11 cellular contexts compared by ENCODE assay signal in the genomic region with DNA sequence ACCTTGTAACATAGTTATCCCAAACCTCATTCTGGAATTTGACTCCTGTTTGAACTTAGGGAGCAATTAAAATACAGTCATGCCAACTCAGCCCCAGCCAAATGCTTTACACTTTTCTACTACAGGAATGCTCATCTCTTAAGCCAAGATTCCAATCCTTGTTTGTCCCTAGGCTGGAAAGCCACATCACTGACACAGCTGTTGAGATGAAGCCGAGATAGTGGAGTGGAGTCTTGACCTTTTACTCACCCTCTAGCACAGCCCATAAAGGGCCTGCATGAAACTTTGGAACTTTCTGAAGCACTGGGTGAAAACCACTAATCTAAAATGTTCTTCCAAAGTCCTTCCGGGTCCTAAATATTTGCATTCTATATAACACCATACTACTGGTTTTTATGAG.
A peak's percentile ranks its signal among the peaks of the same experiment; 100 is the strongest.
DNase-seq lines count a peak whose midpoint lies in the region; FAIRE-seq and TF ChIP-seq lines count a peak whose summit lies in the region.
"Had no signal": no experiment of that assay in that cellular context is flagged by ENCODE, and none has a peak within 500 bp of the region (broad histone marks: within the 10 kb centered on the region; RNA-seq: fewer than 3 reads in every experiment).

No MANE protein-coding gene starts in this region.

- TF ChIP-seq EP300 in esophagus muscularis mucosa (IDR thresholded peaks at IDR 0.05): no peak

- no peak for FAIRE-seq in urothelium cell line (lab: Jason Lieb, UNC)

- H3K9ac ChIP-seq in adipocyte (ENCODE audit: low read length): no peak overlapping the region

- intact Hi-C loops in esophagus muscularis mucosa (cut with DNase I): loop anchor here (5.0 kb wide), 1 partner anchor 465 kb away; no protein-coding TSS in a partner anchor

- H3K27me3 ChIP-seq in adipocyte (replicated peaks; ENCODE audit: control insufficient read depth, insufficient read depth, low read length) (no peaks in the 10 kb centered on the region), esophagus muscularis mucosa (no peaks in the 10 kb centered on the region)

- H3K27ac ChIP-seq in esophagus muscularis mucosa (replicated peaks in 1 of 4): peak overlapping the region in 1 of 4 donors; percentile 6

- TF ChIP-seq CTCF in esophagus muscularis mucosa (IDR thresholded peaks at IDR 0.05): no peak

- DNase-seq in NCI-H2196 (lab: John Stamatoyannopoulos, UW; ENCODE audit: unreplicated experiment): peak; percentile 4
- no peak for DNase-seq in NCI-H2196 treated with DMSO at 0.1 percent for 48 hours (lab: John Stamatoyannopoulos, UW; ENCODE audit: unreplicated experiment)
- DNase-seq in adipocyte (ENCODE audit: low read depth): peak; percentile 58
- DNase-seq in iris pigment epithelial cell (ENCODE audit: low read depth): peak; percentile 70
- DNase-seq in urothelium cell line (ENCODE audit: low spot score): peak; percentile 12
- no peak for DNase-seq in activated effector memory CD4-positive, alpha-beta T cell treated with Interleukin-2 at 50 U/mL for 16 hours
- DNase-seq in esophagus muscularis mucosa (ENCODE audit: extremely low spot score): no peak
- DNase-seq in globus pallidus (ENCODE audit: low spot score): no peak
- DNase-seq: 8988T; activated CD4-positive, alpha-beta T cell treated with anti-CD3 and anti-CD28 coated beads, Interleukin-2, amount 50 U/mL, for 1 hour; activated naive CD8-positive, alpha-beta T cell treated with anti-CD3 and anti-CD28 coated beads for 36 hours had no signal

- H3K4me3 ChIP-seq in adipocyte (ENCODE audit: low read length): no peak overlapping the region
- H3K4me3 ChIP-seq in esophagus muscularis mucosa: no peak overlapping the region

- no peak for TF ChIP-seq POLR2A in esophagus muscularis mucosa (IDR thresholded peaks at IDR 0.05; ENCODE audit: low read depth)

- H3K4me1 ChIP-seq in adipocyte (ENCODE audit: control insufficient read depth, insufficient read depth, low read length) (peaks cover 16% of the 10 kb centered on the region), esophagus muscularis mucosa (peaks cover 0 to 28% (median 23%) of the 10 kb centered on the region in 4 donors)

- WGBS in esophagus muscularis mucosa: 73% methylated on average over 2 of the region's 2 CpGs

- no peaks in the 10 kb centered on the region for H3K36me3 ChIP-seq in adipocyte (ENCODE audit: control insufficient read depth, insufficient read depth, low read length, severe bottlenecking)
- H3K36me3 ChIP-seq in esophagus muscularis mucosa: no peaks in the 10 kb centered on the region

- H3K9me3 ChIP-seq in adipocyte (ENCODE audit: control insufficient read depth, low read length) (no peaks in the 10 kb centered on the region), esophagus muscularis mucosa (no peaks in the 10 kb centered on the region)

Comparison
In these comparisons a context has a peak if more than half of its experiments do, and no peak if none do; other contexts are left out.
1. DNase-seq: peak in NCI-H2196 (single experiment), adipocyte (single experiment), iris pigment epithelial cell (single experiment) and urothelium cell line (single experiment); none in NCI-H2196 treated with DMSO at 0.1 percent for 48 hours (single experiment), activated effector memory CD4-positive, alpha-beta T cell treated with Interleukin-2 at 50 U/mL for 16 hours (single experiment), esophagus muscularis mucosa (single experiment) and globus pallidus (single experiment).